1 cellular context compared by ENCODE assay signal in genomic region chr14:64296561-64296960, GRCh38.
TF ChIP-seq lines count a peak whose summit lies in the region.

No MANE protein-coding gene starts in this region.

TF ChIP-seq in HepG2, 621 proteins besides CTCF, POLR2A, EP300 and RAD21:
- no peak for TF ChIP-seq ZNF724P (CRISPR knock-in tag; IDR thresholded peaks at IDR 0.05; ENCODE audit: borderline replicate concordance)
- no peak for TF ChIP-seq RARA (CRISPR knock-in tag; IDR thresholded peaks at IDR 0.05)
- no peak for TF ChIP-seq NR2F6 (IDR thresholded peaks at IDR 0.05)
- no peak for TF ChIP-seq NR2F6 (CRISPR knock-in tag; IDR thresholded peaks at IDR 0.05)
- no peak for TF ChIP-seq ZGPAT (CRISPR knock-in tag; IDR thresholded peaks at IDR 0.05)
- no peak for TF ChIP-seq ONECUT2 (CRISPR knock-in tag; IDR thresholded peaks at IDR 0.05)
- TF ChIP-seq CENPBD1 (CRISPR knock-in tag; IDR thresholded peaks at IDR 0.05; ENCODE audit: borderline replicate concordance, low read depth) = no peak
- no peak for TF ChIP-seq HNRNPL (IDR thresholded peaks at IDR 0.05; ENCODE audit: low read depth, low read length)
- TF ChIP-seq KLF16 (CRISPR knock-in tag; IDR thresholded peaks at IDR 0.05) = no peak
- no peak for TF ChIP-seq ZNF207 (IDR thresholded peaks at IDR 0.05; ENCODE audit: borderline replicate concordance)
- no peak for TF ChIP-seq HES4 (CRISPR knock-in tag; IDR thresholded peaks at IDR 0.05; ENCODE audit: borderline replicate concordance)
- no peak for TF ChIP-seq SNAPC2 (CRISPR knock-in tag; IDR thresholded peaks at IDR 0.05)
- TF ChIP-seq ZNF569 (CRISPR knock-in tag; IDR thresholded peaks at IDR 0.05; ENCODE audit: borderline replicate concordance) = no peak
- no peak for TF ChIP-seq FOXO1 (CRISPR knock-in tag; IDR thresholded peaks at IDR 0.05)
- TF ChIP-seq ZNF800 (CRISPR knock-in tag; IDR thresholded peaks at IDR 0.05) = no peak
- TF ChIP-seq ELF4 (CRISPR knock-in tag; IDR thresholded peaks at IDR 0.05; ENCODE audit: borderline replicate concordance) = no peak
- TF ChIP-seq MEIS2 (CRISPR knock-in tag; IDR thresholded peaks at IDR 0.05) = no peak
- TF ChIP-seq ZNF720 (CRISPR knock-in tag; IDR thresholded peaks at IDR 0.05) = no peak
- no peak for TF ChIP-seq KLF13 (CRISPR knock-in tag; IDR thresholded peaks at IDR 0.05)
- TF ChIP-seq RERE (CRISPR knock-in tag; IDR thresholded peaks at IDR 0.05; ENCODE audit: low read depth) = no peak
- TF ChIP-seq ZNF850 (CRISPR knock-in tag; conservative IDR thresholded peaks at IDR 0.05) = no peak
TF ChIP-seq in HepG2: peak in this region for 0.
